In the genomic region with DNA sequence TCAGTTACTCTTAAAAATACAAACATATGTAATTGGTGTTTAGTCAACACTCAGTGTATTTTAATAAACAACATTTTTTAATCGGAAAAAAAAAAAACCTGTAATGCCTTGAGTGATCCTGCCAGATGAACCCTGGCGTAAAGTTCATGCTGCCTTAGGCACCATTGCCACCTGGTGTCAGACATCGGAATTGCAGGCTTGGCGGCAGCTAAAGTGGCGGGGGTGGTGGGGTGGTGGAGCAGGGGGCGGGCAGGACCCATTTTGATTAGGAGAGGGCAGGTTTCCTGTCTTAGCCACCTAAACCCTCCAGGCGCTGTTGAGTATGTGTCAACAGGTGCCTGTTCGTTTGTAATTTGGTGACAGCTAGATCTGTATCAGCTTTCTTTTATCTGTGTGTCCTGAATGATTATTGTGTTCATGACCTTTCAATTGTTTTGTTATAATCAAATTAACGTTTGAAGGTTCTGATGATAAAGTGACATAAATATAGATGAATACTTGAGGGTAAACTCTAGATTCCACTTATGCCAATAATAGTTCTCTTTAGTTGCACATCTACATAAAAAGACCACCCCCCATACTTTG, we compare ENCODE assay signal across 8 cellular contexts.
DNase-seq lines count a peak whose midpoint lies in the region; ATAC-seq and TF ChIP-seq lines count a peak whose summit lies in the region.

No MANE protein-coding gene starts in this region.

- H3K79me2 ChIP-seq in HCT116 (ENCODE audit: insufficient read depth, low read length) = no peaks in the 10 kb centered on the region

- H3K27ac ChIP-seq in HCT116 (ENCODE audit: low read depth, low read length) (no peak overlapping the region), colonic mucosa (no peak overlapping the region)

- H3K9ac ChIP-seq in HCT116 (ENCODE audit: low read length) = no peak overlapping the region
- H3K9ac ChIP-seq in colonic mucosa (ENCODE audit: low read depth in 2 of 2, low read length in 2 of 2) = no peak overlapping the region

- TF ChIP-seq CTCF in CD14-positive monocyte (IDR thresholded peaks at IDR 0.05) (peak; percentile 71), HCT116 (IDR thresholded peaks at IDR 0.05 in 2 of 3, conservative IDR thresholded peaks at IDR 0.05 in 1 of 3; ENCODE audit: borderline replicate concordance in 1 of 3, insufficient read depth in 1 of 3, low read depth in 2 of 3, low read length in 2 of 3) (peak; percentile 28 to 92 (median 84); a peak in 5 of 6 replicates), colonic mucosa (IDR thresholded peaks at IDR 0.05) (peak; percentile 85), nephron (IDR thresholded peaks at IDR 0.05; ENCODE audit: unreplicated experiment in 3 of 3) (peak; percentile 37 to 58 (median 40))

- no peaks in the 10 kb centered on the region for H4K20me1 ChIP-seq in HCT116 (ENCODE audit: insufficient read depth)

- ATAC-seq in HCT116 (peak; percentile 77), HG03442 (IDR thresholded peaks at IDR 0.05; ENCODE audit: unreplicated experiment) (no peak)

- H3K9me3 ChIP-seq in HCT116 (ENCODE audit: control insufficient read depth in 1 of 2, insufficient read depth in 1 of 2, low read depth in 1 of 2, low read length in 2 of 2) (peaks cover 0 to 4% of the 10 kb centered on the region in 2 experiments; a peak in 2 of 4 replicates), colonic mucosa (no peaks in the 10 kb centered on the region)

- no peak overlapping the region for H3K4me3 Mint-ChIP-seq in CD14-positive monocyte
- no peak overlapping the region for H3K4me3 Mint-ChIP-seq in nephron

- no peaks in the 10 kb centered on the region for H3K4me1 Mint-ChIP-seq in CD14-positive monocyte
- H3K4me1 Mint-ChIP-seq in nephron = no peaks in the 10 kb centered on the region

- peak; percentile 65 for TF ChIP-seq RAD21 in HCT116 (IDR thresholded peaks at IDR 0.05; ENCODE audit: low read depth)

- no peak for TF ChIP-seq POLR2A in HCT116 (IDR thresholded peaks at IDR 0.05; ENCODE audit: borderline replicate concordance, extremely low read depth, insufficient read depth, insufficient read length)

- H3K36me3 ChIP-seq in HCT116 (ENCODE audit: control insufficient read depth in 1 of 2, insufficient read depth in 2 of 2, low read length in 2 of 2) (no peaks in the 10 kb centered on the region), colonic mucosa (no peaks in the 10 kb centered on the region)

- RAD21 ChIA-PET in HCT116 (lab: Charles Lee; ENCODE audit: low non-redundant PET in 1 of 2, low total read pairs in 2 of 2, uncharacterized antibody in 2 of 2, unreplicated experiment in 2 of 2) = no interaction called here

- H3K4me3 ChIP-seq in HCT116 (replicated peaks in 1 of 2; ENCODE audit: low read depth in 1 of 2, low read length in 2 of 2) = no peak overlapping the region
- H3K4me3 ChIP-seq in colonic mucosa = no peak overlapping the region

- no TSS peak for BruUV-seq in HCT116 (replicated peaks; lab: Mats Ljungman, UMichigan)

- no peak overlapping the region for H3K4me2 ChIP-seq in HCT116 (ENCODE audit: low read length)

- H3K27me3 ChIP-seq in HCT116 (ENCODE audit: insufficient read depth, low read length) = no peaks in the 10 kb centered on the region
- no peaks in the 10 kb centered on the region for H3K27me3 ChIP-seq in colonic mucosa

- CTCF ChIA-PET in HCT116 (lab: Charles Lee) = interaction anchor here (0.6 to 0.8 kb wide), 4 partner anchors 243 to 952 kb away, joined by 3 to 4 read pairs (median 3); no protein-coding TSS in a partner anchor

- POLR2A ChIA-PET in HCT116 (lab: Charles Lee) = no interaction called here

- no peak for DNase-seq in CD14-positive monocyte (ENCODE audit: low spot score)
- peak; percentile 21 for DNase-seq in HCT116 (ENCODE audit: low read depth, low spot score)
- peak; percentile 13 for DNase-seq in T1000 (lab: John Stamatoyannopoulos, UW)
- DNase-seq in colonic mucosa = peak; percentile 62
- DNase-seq in hippocampal formation (lab: John Stamatoyannopoulos, UW) = no peak
- no peak for DNase-seq in ureter (ENCODE audit: low spot score)

- H3K36me3 Mint-ChIP-seq in CD14-positive monocyte (no peaks in the 10 kb centered on the region), nephron (ENCODE audit: low read depth) (no peaks in the 10 kb centered on the region)

- H3K4me1 ChIP-seq in HCT116 (ENCODE audit: control insufficient read depth in 1 of 2, insufficient read depth in 2 of 2, low read length in 2 of 2) = no peaks in the 10 kb centered on the region
- H3K4me1 ChIP-seq in colonic mucosa = no peaks in the 10 kb centered on the region

- H3K27me3 Mint-ChIP-seq in CD14-positive monocyte (ENCODE audit: low read depth in 3 of 3) (peaks cover 7 to 15% (median 10%) of the 10 kb centered on the region in 3 donors), nephron (ENCODE audit: low read depth) (peaks cover 11% of the 10 kb centered on the region)

- H3K9me3 Mint-ChIP-seq in CD14-positive monocyte (peaks cover 0 to 7% (median 3%) of the 10 kb centered on the region in 7 donors), nephron (peaks cover 9% of the 10 kb centered on the region)

- H3K27ac Mint-ChIP-seq in CD14-positive monocyte (no peak overlapping the region), nephron (no peak overlapping the region)

- no peaks in the 10 kb centered on the region for H3K9me2 ChIP-seq in HCT116 (ENCODE audit: insufficient read depth)

- intact Hi-C loops in CD14-positive monocyte (cut with micrococcal nuclease) (loop anchor here in 1 of 2 donors (10.0 kb wide), 1 partner anchor 951 kb away; no protein-coding TSS in a partner anchor), HCT116 (cut with micrococcal nuclease) (loop anchor here (1.0 to 10.0 kb wide), 3 partner anchors 611 to 952 kb away; no protein-coding TSS in a partner anchor), colonic mucosa (cut with DNase I) (no loop called here)

- no peak overlapping the region for H2AFZ ChIP-seq in HCT116 (ENCODE audit: low read depth, low read length, poor library complexity, severe bottlenecking)

TF ChIP-seq in HCT116, 20 proteins besides CTCF, POLR2A, EP300 and RAD21:
- TF ChIP-seq EGR1 (IDR thresholded peaks at IDR 0.05; ENCODE audit: low read depth) (no peak), SIN3A (IDR thresholded peaks at IDR 0.05; ENCODE audit: low read depth) (no peak), TCF7L2 (IDR thresholded peaks at IDR 0.05; ENCODE audit: borderline replicate concordance, extremely low read depth, insufficient read depth, insufficient read length) (no peak)
- TF ChIP-seq, protein P1, sequence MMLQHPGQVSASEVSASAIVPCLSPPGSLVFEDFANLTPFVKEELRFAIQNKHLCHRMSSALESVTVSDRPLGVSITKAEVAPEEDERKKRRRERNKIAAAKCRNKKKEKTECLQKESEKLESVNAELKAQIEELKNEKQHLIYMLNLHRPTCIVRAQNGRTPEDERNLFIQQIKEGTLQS (IDR thresholded peaks at IDR 0.05) = no peak

Comparison
In these comparisons a context has a peak if more than half of its experiments do, and no peak if none do; other contexts are left out.
1. DNase-seq: peak in HCT116 (single experiment), T1000 (single experiment) and colonic mucosa (single experiment); none in CD14-positive monocyte (single experiment), hippocampal formation (0 of 2) and ureter (single experiment).
2. Peak in every context shown above with its lines, with median percentiles within 50 percentile points of each other: CTCF ChIP-seq.